In genomic region chr2:178506949-178507348, GRCh38 we compare ENCODE assay signal across 27 cellular contexts. TPM values are rescaled to one million over a fixed set of nuclear protein-coding genes. Genes with fewer than 3 reads are reported as not detected.
A peak's percentile ranks its signal among the peaks of the same experiment; 100 is the strongest.
DNase-seq lines count a peak whose midpoint lies in the region; ATAC-seq, FAIRE-seq and TF ChIP-seq lines count a peak whose summit lies in the region.
"Had no signal": no experiment of that assay in that cellular context is flagged by ENCODE, and none has a peak within 500 bp of the region (broad histone marks: within the 10 kb centered on the region; RNA-seq: fewer than 3 reads in every experiment).

No MANE protein-coding gene starts in this region.

- intact Hi-C loops in vagina (cut with DNase I) = no loop called here

- H3K9me3 Mint-ChIP-seq in CD4-positive, CD25-positive, alpha-beta regulatory T cell = no peaks in the 10 kb centered on the region
- no peaks in the 10 kb centered on the region for H3K9me3 Mint-ChIP-seq in activated T-helper 17 cell treated with anti-CD3 and anti-CD28 coated beads, Interleukin-2, amount 50 U/mL, for 72 hours
- H3K9me3 Mint-ChIP-seq: HFFc6, IgD-negative memory B cell had no signal

- no peaks in the 10 kb centered on the region for H3K27me3 Mint-ChIP-seq in CD4-positive, CD25-positive, alpha-beta regulatory T cell
- no peaks in the 10 kb centered on the region for H3K27me3 Mint-ChIP-seq in activated T-helper 17 cell treated with anti-CD3 and anti-CD28 coated beads, Interleukin-2, amount 50 U/mL, for 72 hours
- H3K27me3 Mint-ChIP-seq: B cell, IgD-negative memory B cell had no signal

- ATAC-seq in CD4-positive, CD25-positive, alpha-beta regulatory T cell (ENCODE audit: low read depth in 2 of 2) = no peak
- peak; percentile 9 for ATAC-seq in GM18870 (IDR thresholded peaks at IDR 0.05; ENCODE audit: unreplicated experiment)
- no peak for ATAC-seq in activated T-helper 17 cell treated with anti-CD3 and anti-CD28 coated beads, Interleukin-2, amount 50 U/mL, for 72 hours (replicated peaks)

- no peak for TF ChIP-seq POLR2A in vagina (IDR thresholded peaks at IDR 0.05)

- no peak overlapping the region for H3K4me3 ChIP-seq in CD4-positive, CD25-positive, alpha-beta regulatory T cell (ENCODE audit: low read depth, low read length)
- no peak overlapping the region for H3K4me3 ChIP-seq in small intestine (ENCODE audit: low read depth in 1 of 2, low read length in 2 of 2)
- no peak overlapping the region for H3K4me3 ChIP-seq in vagina
- H3K4me3 ChIP-seq: HAP-1 had no signal

- peaks cover 58% of the 10 kb centered on the region for H3K36me3 ChIP-seq in CD4-positive, CD25-positive, alpha-beta regulatory T cell (ENCODE audit: control insufficient read depth, insufficient read depth, low read length)
- H3K36me3 ChIP-seq in small intestine (ENCODE audit: control insufficient read depth in 2 of 2, insufficient read depth in 2 of 2, low read length in 2 of 2) = peaks cover 0 to 2% of the 10 kb centered on the region in 2 donors
- peaks cover 0 to 26% of the 10 kb centered on the region in 2 donors for H3K36me3 ChIP-seq in vagina

- no peak overlapping the region for H3K4me3 Mint-ChIP-seq in CD4-positive, CD25-positive, alpha-beta regulatory T cell
- peak overlapping the region; percentile 12 for H3K4me3 Mint-ChIP-seq in activated T-helper 17 cell treated with anti-CD3 and anti-CD28 coated beads, Interleukin-2, amount 50 U/mL, for 72 hours
- H3K4me3 Mint-ChIP-seq: B cell, HFFc6, IgD-negative memory B cell had no signal

- DNase-seq in CD4-positive, CD25-positive, alpha-beta regulatory T cell = no peak
- no peak for DNase-seq in small intestine
- DNase-seq in NCI-H510A (lab: John Stamatoyannopoulos, UW) = no peak
- DNase-seq in SK-N-DZ (ENCODE audit: low spot score) = no peak
- no peak for DNase-seq in vagina (ENCODE audit: extremely low spot score in 2 of 2)
- DNase-seq: DMS153, DND-41, GOT3, HFFc6, NCI-H1092, NCI-H1417 treated with DMSO at 0.1 percent for 48 hours, NCI-H187, NCI-H2081 treated with DMSO at 0.1 percent for 48 hours, NCI-H2171 treated with DMSO at 0.1 percent for 48 hours, NCI-H524 treated with DMSO at 0.1 percent for 48 hours, NCI-H774, SIG-M5, SK-N-SH, SW 1271 had no signal

- FAIRE-seq in small intestine (lab: Jason Lieb, UNC) = peak; percentile 41
- FAIRE-seq: GM12892, RCC 7860 had no signal

- H3K27ac ChIP-seq in CD4-positive, CD25-positive, alpha-beta regulatory T cell (ENCODE audit: insufficient read depth, low read length, poor library complexity, severe bottlenecking) = no peak overlapping the region
- H3K27ac ChIP-seq in small intestine (ENCODE audit: low read depth in 1 of 2, low read length in 1 of 2) (no peak overlapping the region), vagina (no peak overlapping the region)
- H3K27ac ChIP-seq: C4-2B had no signal

- peak overlapping the region in 2 of 3 donors; percentile 10 to 39 for H3K27ac Mint-ChIP-seq in CD4-positive, CD25-positive, alpha-beta regulatory T cell
- H3K27ac Mint-ChIP-seq in activated T-helper 17 cell treated with anti-CD3 and anti-CD28 coated beads, Interleukin-2, amount 50 U/mL, for 72 hours = peak overlapping the region; percentile 14
- H3K27ac Mint-ChIP-seq: B cell, HFFc6 had no signal

- WGBS in small intestine, 3 donors = 63 to 87% (median 74%) methylated on average over 1 of the region's 1 CpG

- peaks cover 0 to 10% (median 0%) of the 10 kb centered on the region in 4 donors for H3K4me1 Mint-ChIP-seq in CD4-positive, CD25-positive, alpha-beta regulatory T cell
- H3K4me1 Mint-ChIP-seq in activated T-helper 17 cell treated with anti-CD3 and anti-CD28 coated beads, Interleukin-2, amount 50 U/mL, for 72 hours = peaks cover 19% of the 10 kb centered on the region
- H3K4me1 Mint-ChIP-seq: B cell, IgD-negative memory B cell had no signal

- no peaks in the 10 kb centered on the region for H3K9me3 ChIP-seq in CD4-positive, CD25-positive, alpha-beta regulatory T cell (ENCODE audit: control insufficient read depth in 2 of 2, low read length in 2 of 2)
- H3K9me3 ChIP-seq in small intestine (ENCODE audit: control insufficient read depth, low read depth) = no peaks in the 10 kb centered on the region
- no peaks in the 10 kb centered on the region for H3K9me3 ChIP-seq in vagina
- H3K9me3 ChIP-seq: HAP-1, SK-N-SH had no signal

- no peaks in the 10 kb centered on the region for H3K27me3 ChIP-seq in CD4-positive, CD25-positive, alpha-beta regulatory T cell (ENCODE audit: control insufficient read depth, insufficient read depth, low read length)
- H3K27me3 ChIP-seq in small intestine (ENCODE audit: control insufficient read depth in 2 of 2, insufficient read depth in 2 of 2, low read length in 2 of 2) = no peaks in the 10 kb centered on the region
- no peaks in the 10 kb centered on the region for H3K27me3 ChIP-seq in vagina

- H3K36me3 Mint-ChIP-seq in CD4-positive, CD25-positive, alpha-beta regulatory T cell = peaks cover 26% of the 10 kb centered on the region
- peaks cover 85% of the 10 kb centered on the region for H3K36me3 Mint-ChIP-seq in activated T-helper 17 cell treated with anti-CD3 and anti-CD28 coated beads, Interleukin-2, amount 50 U/mL, for 72 hours (ENCODE audit: low read depth)

- H3K4me1 ChIP-seq in CD4-positive, CD25-positive, alpha-beta regulatory T cell (ENCODE audit: control insufficient read depth, insufficient read depth, low read length, poor library complexity, severe bottlenecking) = no peaks in the 10 kb centered on the region
- no peaks in the 10 kb centered on the region for H3K4me1 ChIP-seq in small intestine (ENCODE audit: control insufficient read depth in 2 of 2, insufficient read depth in 1 of 2, low read depth in 1 of 2, low read length in 1 of 2)
- H3K4me1 ChIP-seq in vagina = no peaks in the 10 kb centered on the region

- TF ChIP-seq CTCF in vagina (IDR thresholded peaks at IDR 0.05) = no peak

RNA-seq across cellular contexts. Expression of gene PLEKHA3, which starts 26.7 kb away (rescaled TPM):
- 28.2 TPM for total RNA-seq in CD4-positive, CD25-positive, alpha-beta regulatory T cell
- 10 to 100 TPM; 26.4 to 39.0 (median 27.7) TPM for polyA plus RNA-seq in CD4-positive, CD25-positive, alpha-beta regulatory T cell
- 10 to 100 TPM; 17.9 to 26.4 TPM for total RNA-seq in activated T-helper 17 cell treated with anti-CD3 and anti-CD28 coated beads, Interleukin-2, amount 50 U/mL, for 72 hours
- polyA plus RNA-seq in small intestine = 1 to 10 TPM; 2.9 to 4.1 (median 3.3) TPM
- polyA plus RNA-seq in SK-N-DZ (2014; cell fraction: cytosol; rRNA removed) = 10.2 and 12.0 TPM in 2 replicates
- polyA plus RNA-seq in SK-N-DZ (2014; cell fraction: nucleus; rRNA removed) = 2.3 and 3.6 TPM in 2 replicates
- 5.9 TPM for total RNA-seq in vagina

RNA-seq across cellular contexts. Expression of gene FKBP7, which starts 28.5 kb away (rescaled TPM):
- 0.59 TPM for total RNA-seq in CD4-positive, CD25-positive, alpha-beta regulatory T cell
- polyA plus RNA-seq in CD4-positive, CD25-positive, alpha-beta regulatory T cell = 1 to 10 TPM in 2 of 4 donors, under 1 TPM in 2; 0.42 to 3.1 (median 1.0) TPM
- total RNA-seq in activated T-helper 17 cell treated with anti-CD3 and anti-CD28 coated beads, Interleukin-2, amount 50 U/mL, for 72 hours = 1 to 10 TPM; 1.7 to 2.6 TPM
- 1 to 10 TPM in 2 of 3 donors, not detected in 1; 3.0 to 7.8 TPM for polyA plus RNA-seq in small intestine
- 39.7 and 47.6 TPM in 2 replicates for polyA plus RNA-seq in SK-N-DZ (2014; cell fraction: cytosol; rRNA removed)
- 28.8 and 29.2 TPM in 2 replicates for polyA plus RNA-seq in SK-N-DZ (2014; cell fraction: nucleus; rRNA removed)
- 30.9 TPM for total RNA-seq in vagina

RNA-seq across cellular contexts. Expression of gene PJVK, which starts 55.8 kb away (rescaled TPM):
- 3.1 TPM for total RNA-seq in CD4-positive, CD25-positive, alpha-beta regulatory T cell
- under 1 TPM; 0.22 to 0.72 (median 0.45) TPM for polyA plus RNA-seq in CD4-positive, CD25-positive, alpha-beta regulatory T cell
- 1 to 10 TPM; 2.3 to 2.4 TPM for total RNA-seq in activated T-helper 17 cell treated with anti-CD3 and anti-CD28 coated beads, Interleukin-2, amount 50 U/mL, for 72 hours
- 1 to 10 TPM in 2 of 3 donors, not detected in 1; 1.0 to 1.1 TPM for polyA plus RNA-seq in small intestine
- 1.4 and 4.2 TPM in 2 replicates for polyA plus RNA-seq in SK-N-DZ (2014; cell fraction: cytosol; rRNA removed)
- polyA plus RNA-seq in SK-N-DZ (2014; cell fraction: nucleus; rRNA removed) = 11.8 and 17.5 TPM in 2 replicates
- total RNA-seq in vagina = 4.9 TPM

RNA-seq across cellular contexts. Expression of gene PRKRA, which starts 56.0 kb away (rescaled TPM):
- 103 TPM for total RNA-seq in CD4-positive, CD25-positive, alpha-beta regulatory T cell
- polyA plus RNA-seq in CD4-positive, CD25-positive, alpha-beta regulatory T cell = 10 to 100 TPM; 50.8 to 58.6 (median 52.7) TPM
- total RNA-seq in activated T-helper 17 cell treated with anti-CD3 and anti-CD28 coated beads, Interleukin-2, amount 50 U/mL, for 72 hours = 10 to 100 TPM; 61.3 to 67.6 TPM
- 10 to 100 TPM; 26.6 to 31.4 (median 29.2) TPM for polyA plus RNA-seq in small intestine
- polyA plus RNA-seq in SK-N-DZ (2014; cell fraction: cytosol; rRNA removed) = 87.2 and 89.8 TPM in 2 replicates
- polyA plus RNA-seq in SK-N-DZ (2014; cell fraction: nucleus; rRNA removed) = 80.3 and 91.9 TPM in 2 replicates
- 79.3 TPM for total RNA-seq in vagina
